11 cellular contexts compared by ENCODE assay signal in genomic region chr1:25360596-25361581, GRCh38. TPM values are rescaled to one million over a fixed set of nuclear protein-coding genes. Genes with fewer than 3 reads are reported as not detected.
A peak's percentile ranks its signal among the peaks of the same experiment; 100 is the strongest.
DNase-seq lines count a peak whose midpoint lies in the region; ATAC-seq, FAIRE-seq and TF ChIP-seq lines count a peak whose summit lies in the region.
"Had no signal": no experiment of that assay in that cellular context is flagged by ENCODE, and none has a peak within 500 bp of the region (broad histone marks: within the 10 kb centered on the region; RNA-seq: fewer than 3 reads in every experiment).

No MANE protein-coding gene starts in this region.

- no peak for TF ChIP-seq RAD21 in GM12878 (IDR thresholded peaks at IDR 0.05; ENCODE audit: insufficient read depth, low read depth, low read length)

- no peaks in the 10 kb centered on the region for H3K27me3 ChIP-seq in GM12878 (replicated peaks in 1 of 2; ENCODE audit: control insufficient read depth in 2 of 2, insufficient read depth in 2 of 2, low read length in 1 of 2)

- H3K4me2 ChIP-seq in GM12878 (ENCODE audit: control insufficient read depth, insufficient read depth) = no peak overlapping the region

- DNase-seq in AG10803 (ENCODE audit: low read depth) (peak; percentile 78), HT1080 (ENCODE audit: low read depth) (peak; percentile 87), GM12878 (ENCODE audit: low read depth, low spot score) (no peak), MV-4-11 (lab: John Stamatoyannopoulos, UW) (no peak)
- DNase-seq: KBM-7, NCI-H748 treated with DMSO at 0.1 percent for 48 hours had no signal

- in situ Hi-C loops in GM12878 (cut with MboI) = no loop called here

- no peak for TF ChIP-seq POLR2A in GM12878 (IDR thresholded peaks at IDR 0.05; ENCODE audit: low read depth, low read length)

- H3K27ac ChIP-seq in GM12878 (ENCODE audit: control insufficient read depth, insufficient read depth) = no peak overlapping the region
- H3K27ac ChIP-seq in mesodermal cell (ENCODE audit: low read depth, low read length, severe bottlenecking) = peak overlapping the region; percentile 2

- CTCF ChIA-PET in GM12878 (lab: Yijun Ruan, JAX) = interaction anchor here (0.5 kb wide), 1 partner anchor 88 kb away, joined by 3 read pairs; no protein-coding TSS in a partner anchor

- WGBS in GM12878 (ENCODE audit: insufficient coverage, insufficient replicate concordance, low lambda C conversion rate, missing lambda C conversion rate) = 95% methylated on average over 7 of the region's 7 CpGs
- 82 to 88% methylated on average over 1 to 5 of the region's 7 CpGs for WGBS in mesodermal cell (ENCODE audit: insufficient coverage in 2 of 2), 2 experiments

- FAIRE-seq in GM12878 (lab: Jason Lieb, UNC) = no peak
- FAIRE-seq: D721Med had no signal

- no peak for ATAC-seq in GM12878
- no peak for ATAC-seq in HG03196 (IDR thresholded peaks at IDR 0.05; ENCODE audit: unreplicated experiment)
- ATAC-seq in GM18909 (IDR thresholded peaks at IDR 0.05; ENCODE audit: poor library complexity, unreplicated experiment) = no peak
- no peak for ATAC-seq in GM18520 (IDR thresholded peaks at IDR 0.05; ENCODE audit: unreplicated experiment)

- TF ChIP-seq EP300 in GM12878 (IDR thresholded peaks at IDR 0.05; ENCODE audit: borderline replicate concordance in 1 of 2, control insufficient read depth in 1 of 2, low read depth in 2 of 2, low read length in 2 of 2) = no peak

- H3K4me3 ChIP-seq in AG10803 (ENCODE audit: low read length) = no peak overlapping the region
- no peak overlapping the region for H3K4me3 ChIP-seq in GM12878
- H3K4me3 ChIP-seq in mesodermal cell (ENCODE audit: extremely low read depth, insufficient read depth, low read length, poor library complexity, severe bottlenecking) = no peak overlapping the region

- intact Hi-C loops in GM12878 (cut with micrococcal nuclease; ENCODE audit: unreplicated experiment) = no loop called here

- POLR2A ChIA-PET in GM12878 (lab: Charles Lee) = no interaction called here

- H3K36me3 ChIP-seq in GM12878 (ENCODE audit: control insufficient read depth in 2 of 2, insufficient read depth in 2 of 2, low read length in 1 of 2) (peaks cover 8 to 9% of the 10 kb centered on the region in 2 experiments), mesodermal cell (ENCODE audit: control insufficient read depth, insufficient read depth, low read length) (peaks cover 51% of the 10 kb centered on the region)

- RAD21 ChIA-PET in GM12878 (lab: Charles Lee; ENCODE audit: unreplicated experiment) = no interaction called here

- H4K20me1 ChIP-seq in GM12878 (ENCODE audit: control insufficient read depth, insufficient read depth) = no peaks in the 10 kb centered on the region

- H2AFZ ChIP-seq in GM12878 (ENCODE audit: control insufficient read depth, low read depth, low read length) = no peak overlapping the region

- TF ChIP-seq CTCF in AG10803 (conservative IDR thresholded peaks at IDR 0.05; ENCODE audit: low read length) (no peak), GM12878 (IDR thresholded peaks at IDR 0.05 in 2 of 3, conservative IDR thresholded peaks at IDR 0.05 in 1 of 3; ENCODE audit: control insufficient read depth in 2 of 3, extremely low read depth in 1 of 3, insufficient read depth in 1 of 3, low read depth in 3 of 3, low read length in 3 of 3) (no peak)

- no peak overlapping the region for H3K9ac ChIP-seq in GM12878 (ENCODE audit: control insufficient read depth, insufficient read depth, low read length)

- H3K9me3 ChIP-seq in GM12878 (replicated peaks; ENCODE audit: control insufficient read depth, insufficient read depth, low read length) = no peaks in the 10 kb centered on the region
- no peaks in the 10 kb centered on the region for H3K9me3 ChIP-seq in mesodermal cell (ENCODE audit: control insufficient read depth, low read length)

- H3K4me1 ChIP-seq in GM12878 (ENCODE audit: control insufficient read depth, insufficient read depth, low read length) (no peaks in the 10 kb centered on the region), mesodermal cell (ENCODE audit: control insufficient read depth, insufficient read depth, low read length, poor library complexity, severe bottlenecking) (peaks cover 6% of the 10 kb centered on the region)

- BruUV-seq in GM12878 (replicated peaks; lab: Mats Ljungman, UMichigan) = TSS peak; percentile 50

- SMC1A ChIA-PET in GM12878 (lab: Charles Lee; ENCODE audit: uncharacterized antibody, unreplicated experiment) = no interaction called here

- no peaks in the 10 kb centered on the region for H3K79me2 ChIP-seq in GM12878 (ENCODE audit: control insufficient read depth, insufficient read depth, low read length)

TF ChIP-seq in GM12878, 131 proteins besides CTCF, POLR2A, EP300 and RAD21 (continues in another document):
- TF ChIP-seq EZH2 (IDR thresholded peaks at IDR 0.05; ENCODE audit: borderline replicate concordance, control insufficient read depth, low read depth, low read length) = no peak
- no peak for TF ChIP-seq ZBTB4 (CRISPR knock-in tag; IDR thresholded peaks at IDR 0.05)
- TF ChIP-seq SP1 (IDR thresholded peaks at IDR 0.05; ENCODE audit: low read depth, low read length) = no peak
- no peak for TF ChIP-seq IKZF2 (IDR thresholded peaks at IDR 0.05)

RNA-seq across cellular contexts. Expression of gene TMEM50A, which starts 22.8 kb away (rescaled TPM):
- 100 and 114 TPM in 2 replicates for total RNA-seq in HT1080 (2014; rRNA removed; shearing (Covaris generic))
- polyA plus RNA-seq in HT1080 (2015; cell fraction: cytosol; rRNA removed) = 100 and 102 TPM in 2 replicates
- polyA plus RNA-seq in HT1080 (2015; cell fraction: nucleus; rRNA removed) = 52.0 and 53.0 TPM in 2 replicates
- 46.9 and 48.1 TPM in 2 replicates for total RNA-seq in GM12878 (2013; cell fraction: nucleolus; rRNA removed)
- 96.0 and 130 TPM in 2 replicates for total RNA-seq in GM12878 (2014; rRNA removed)
- total RNA-seq in GM12878 (2014; rRNA removed; fragmentation: Illumina TruSeq; extraction: Trizol) = 63.8 and 65.2 TPM in 2 replicates
- total RNA-seq in GM12878 (2021) = 69.6 and 74.5 TPM in 2 replicates
- polyA plus RNA-seq in GM12878 (2011; ENCODE audit: low read depth) = 33.3 TPM
- 139 and 178 TPM in 2 replicates for polyA plus RNA-seq in GM12878 (2011; rRNA removed)
- 45.9 and 70.7 TPM in 2 replicates for polyA plus RNA-seq in GM12878 (2011; cell fraction: cytosol; rRNA removed)
- polyA plus RNA-seq in GM12878 (2011; cell fraction: nucleus; rRNA removed) = 27.9 and 35.6 TPM in 2 replicates
- 67.4 and 81.8 TPM in 2 replicates for polyA plus RNA-seq in GM12878 (2012)
- 86.2 and 103 TPM in 2 replicates for polyA plus RNA-seq in GM12878 (2014; fragmentation: Illumina TruSeq; extraction: Trizol)
- polyA plus RNA-seq in GM12878 (2014; fragmentation: Nextera tagmentation; extraction: Ambion mirVana) = 10 to 100 TPM; 23.5 to 41.9 TPM
- 84.8 and 115 TPM in 2 replicates for polyA plus RNA-seq in GM12878 (2014; rRNA removed)
- polyA plus RNA-seq in GM12878 (2016; fragmentation: Nextera tagmentation; extraction: Ambion mirVana) = 100 to 1,000 TPM; 132 to 148 TPM
- polyA minus RNA-seq in GM12878 (2011; rRNA and poly(A)+ RNA removed) = 26.5 and 34.2 TPM in 2 replicates
- polyA minus RNA-seq in GM12878 (2011; cell fraction: cytosol; rRNA and poly(A)+ RNA removed) = 19.9 and 27.2 TPM in 2 replicates
- 10.2 and 23.4 TPM in 2 replicates for polyA minus RNA-seq in GM12878 (2011; cell fraction: nucleus; rRNA and poly(A)+ RNA removed)
- polyA plus RNA-seq in mesodermal cell (2013, experiment 1 of 2) = 119 TPM
- polyA plus RNA-seq in mesodermal cell (2013, experiment 2 of 2) = 130 TPM

RNA-seq across cellular contexts. Expression of gene RHCE, which starts 59.7 kb away (rescaled TPM):
- total RNA-seq in HT1080 (2014; rRNA removed; shearing (Covaris generic)) = 0.16 TPM in 1 of 2 replicates, not detected in the other
- 0.40 and 0.51 TPM in 2 replicates for polyA plus RNA-seq in HT1080 (2015; cell fraction: cytosol; rRNA removed)
- polyA plus RNA-seq in HT1080 (2015; cell fraction: nucleus; rRNA removed) = 0.50 TPM in 1 of 2 replicates, not detected in the other
- 0.48 and 1.2 TPM in 2 replicates for total RNA-seq in GM12878 (2013; cell fraction: nucleolus; rRNA removed)
- total RNA-seq in GM12878 (2014; rRNA removed) = 0.28 and 0.44 TPM in 2 replicates
- 0.27 TPM in 1 of 2 replicates, not detected in the other for total RNA-seq in GM12878 (2014; rRNA removed; fragmentation: Illumina TruSeq; extraction: Trizol)
- 0.18 TPM in 1 of 2 replicates, not detected in the other for total RNA-seq in GM12878 (2021)
- 0.35 TPM for polyA plus RNA-seq in GM12878 (2011; ENCODE audit: low read depth)
- polyA plus RNA-seq in GM12878 (2011; rRNA removed) = 0.41 and 0.42 TPM in 2 replicates
- polyA plus RNA-seq in GM12878 (2011; cell fraction: cytosol; rRNA removed) = 0.65 and 0.69 TPM in 2 replicates
- 0.79 and 0.82 TPM in 2 replicates for polyA plus RNA-seq in GM12878 (2011; cell fraction: nucleus; rRNA removed)
- 0.30 and 0.48 TPM in 2 replicates for polyA plus RNA-seq in GM12878 (2012)
- polyA plus RNA-seq in GM12878 (2014; fragmentation: Illumina TruSeq; extraction: Trizol) = 0.12 and 1.1 TPM in 2 replicates
- under 1 TPM in 1 of 2 experiments, not detected in 1; 0.07 TPM for polyA plus RNA-seq in GM12878 (2014; fragmentation: Nextera tagmentation; extraction: Ambion mirVana)
- polyA plus RNA-seq in GM12878 (2014; rRNA removed) = 0.06 and 0.10 TPM in 2 replicates
- under 1 TPM in 1 of 2 experiments, not detected in 1; 0.33 TPM for polyA plus RNA-seq in GM12878 (2016; fragmentation: Nextera tagmentation; extraction: Ambion mirVana)
- 0.37 and 1.0 TPM in 2 replicates for polyA minus RNA-seq in GM12878 (2011; rRNA and poly(A)+ RNA removed)
- not detected in 2 replicates for polyA minus RNA-seq in GM12878 (2011; cell fraction: cytosol; rRNA and poly(A)+ RNA removed)
- 0.29 and 0.73 TPM in 2 replicates for polyA minus RNA-seq in GM12878 (2011; cell fraction: nucleus; rRNA and poly(A)+ RNA removed)
- 0.41 TPM for polyA plus RNA-seq in mesodermal cell (2013, experiment 1 of 2)
- polyA plus RNA-seq in mesodermal cell (2013, experiment 2 of 2) = 0.35 TPM

Comparison
In these comparisons a context has a peak if more than half of its experiments do, and no peak if none do; other contexts are left out.
1. DNase-seq: peak in AG10803 (single experiment) and HT1080 (single experiment); none in GM12878 (single experiment) and MV-4-11 (single experiment).